Comparison of ENCODE assay signal across 19 cellular contexts in genomic region chr7:129750091-129750870, GRCh38.
"Had no signal": no experiment of that assay in that cellular context is flagged by ENCODE, and none has a peak within 500 bp of the region (broad histone marks: within the 10 kb centered on the region; RNA-seq: fewer than 3 reads in every experiment).

No MANE protein-coding gene starts in this region.

- H3K27ac Mint-ChIP-seq: activated B cell treated with CpG ODN at 0.5 μM for 24 hours; activated CD8-positive, alpha-beta T cell treated with anti-CD3 and anti-CD28 coated beads for 36 hours; activated naive CD8-positive, alpha-beta T cell had no signal

- H3K4me1 Mint-ChIP-seq: activated B cell treated with CpG ODN at 0.5 μM for 24 hours had no signal

- H3K36me3 Mint-ChIP-seq: natural killer cell had no signal

- H3K9me3 Mint-ChIP-seq: activated B cell treated with CpG ODN at 0.5 μM for 24 hours; activated CD8-positive, alpha-beta T cell treated with anti-CD3 and anti-CD28 coated beads for 36 hours; natural killer cell had no signal

- DNase-seq: activated B cell treated with CpG ODN at 0.5 μM for 24 hours; activated CD4-positive, alpha-beta T cell treated with anti-CD3 and anti-CD28 coated beads for 48 hours; activated CD8-positive, alpha-beta memory T cell treated with anti-CD3 and anti-CD28 coated beads, Interleukin-2, amount 50 U/mL, for 4 hours; activated CD8-positive, alpha-beta T cell treated with anti-CD3 and anti-CD28 coated beads for 36 hours; activated gamma-delta T cell treated with Interleukin-2 at 50 U/mL for 16 hours; esophagus squamous epithelium; hippocampal formation; kidney; left lung; mesenchymal stem cell; natural killer cell; sigmoid colon; spleen; T1000; thyroid gland; uterus had no signal

- H3K27me3 Mint-ChIP-seq: activated B cell treated with CpG ODN at 0.5 μM for 24 hours; activated CD8-positive, alpha-beta T cell treated with anti-CD3 and anti-CD28 coated beads for 36 hours; activated naive CD8-positive, alpha-beta T cell had no signal

- H3K27ac ChIP-seq: esophagus squamous epithelium, left lung, neutrophil, parathyroid adenoma, sigmoid colon, spleen, thyroid gland, uterus had no signal

- H3K4me3 Mint-ChIP-seq: activated B cell treated with CpG ODN at 0.5 μM for 24 hours; activated CD8-positive, alpha-beta T cell treated with anti-CD3 and anti-CD28 coated beads for 36 hours; activated naive CD8-positive, alpha-beta T cell; natural killer cell had no signal

- ATAC-seq: activated CD8-positive, alpha-beta T cell treated with anti-CD3 and anti-CD28 coated beads for 36 hours; left lung; natural killer cell had no signal
